Comparison of ENCODE assay signal across 8 cellular contexts in genomic region chr17:69607162-69607834, GRCh38.
DNase-seq lines count a peak whose midpoint lies in the region; ATAC-seq and TF ChIP-seq lines count a peak whose summit lies in the region.

No MANE protein-coding gene starts in this region.

- TF ChIP-seq POLR2A in uterus (IDR thresholded peaks at IDR 0.05), result no peak

- H3K27me3 Mint-ChIP-seq in T-helper 2 cell treated with Interferon-gamma antibody and Interleukin-4, amounts not matched to agents 5 μg/mL and 100 μg/mL, for 36 hours (ENCODE audit: low read depth), result no peaks in the 10 kb centered on the region

- H3K27me3 ChIP-seq in BLaER1 (no peaks in the 10 kb centered on the region), uterus (no peaks in the 10 kb centered on the region)

- H3K9me3 Mint-ChIP-seq in T-helper 2 cell treated with Interferon-gamma antibody and Interleukin-4, amounts not matched to agents 5 μg/mL and 100 μg/mL, for 36 hours, result peaks cover 13% of the 10 kb centered on the region

- intact Hi-C loops in uterus (cut with DNase I; ENCODE audit: low total_unique reads), result no loop called here

- peak; percentile 95 for ATAC-seq in GM18861 (IDR thresholded peaks at IDR 0.05; ENCODE audit: unreplicated experiment)
- ATAC-seq in HG03025 (IDR thresholded peaks at IDR 0.05; ENCODE audit: low FRiP score, unreplicated experiment), result peak; percentile 58

- no peaks in the 10 kb centered on the region for H4K20me1 ChIP-seq in BLaER1

- peak overlapping the region; percentile 32 for H3K27ac Mint-ChIP-seq in T-helper 2 cell treated with Interferon-gamma antibody and Interleukin-4, amounts not matched to agents 5 μg/mL and 100 μg/mL, for 36 hours

- DNase-seq in NCI-H1694 (lab: John Stamatoyannopoulos, UW) (peak; percentile 71), fibroblast of gingiva (ENCODE audit: low read depth) (peak; percentile 81), myocyte (ENCODE audit: low read depth) (peak; percentile 91), uterus (peak; percentile 29 to 46)
- DNase-seq in T-helper 2 cell treated with Interferon-gamma antibody and Interleukin-4, amounts not matched to agents 5 μg/mL and 100 μg/mL, for 36 hours (ENCODE audit: low spot score), result peak; percentile 40

- H3K9ac ChIP-seq in BLaER1, result peak overlapping the region; percentile 43

- H3K4me2 ChIP-seq in BLaER1, result peak overlapping the region; percentile 46

- H3K27ac ChIP-seq in BLaER1, result peak overlapping the region; percentile 71
- H3K27ac ChIP-seq in uterus, result peak overlapping the region; percentile 25 to 28

- H3K36me3 Mint-ChIP-seq in T-helper 2 cell treated with Interferon-gamma antibody and Interleukin-4, amounts not matched to agents 5 μg/mL and 100 μg/mL, for 36 hours (ENCODE audit: low read depth), result peaks cover 6% of the 10 kb centered on the region

- no peak overlapping the region for H3K4me3 Mint-ChIP-seq in T-helper 2 cell treated with Interferon-gamma antibody and Interleukin-4, amounts not matched to agents 5 μg/mL and 100 μg/mL, for 36 hours

- H3K4me3 ChIP-seq in BLaER1 (no peak overlapping the region), uterus (no peak overlapping the region)

- peak; percentile 53 to 67 (median 62) for TF ChIP-seq CTCF in uterus (IDR thresholded peaks at IDR 0.05)

- H3K9me3 ChIP-seq in BLaER1 (peaks cover 10% of the 10 kb centered on the region), uterus (no peaks in the 10 kb centered on the region)

- H3K4me1 ChIP-seq in BLaER1 (peaks cover 62% of the 10 kb centered on the region), uterus (no peaks in the 10 kb centered on the region)

- H3K36me3 ChIP-seq in BLaER1 (no peaks in the 10 kb centered on the region), uterus (no peaks in the 10 kb centered on the region)

- H3K4me1 Mint-ChIP-seq in T-helper 2 cell treated with Interferon-gamma antibody and Interleukin-4, amounts not matched to agents 5 μg/mL and 100 μg/mL, for 36 hours (ENCODE audit: low read depth), result peaks cover 43% of the 10 kb centered on the region

Comparison
In these comparisons a context has a peak if more than half of its experiments do, and no peak if none do; other contexts are left out.
1. DNase-seq: peak in every context shown above with its lines; median percentile 91 in myocyte; 81 in fibroblast of gingiva; 71 in NCI-H1694; 40 in T-helper 2 cell treated with Interferon-gamma antibody and Interleukin-4, amounts not matched to agents 5 μg/mL and 100 μg/mL, for 36 hours; 38 in uterus.